15 cellular contexts compared by ENCODE assay signal in genomic region chr20:38210741-38211140, GRCh38. TPM values are rescaled to one million over a fixed set of nuclear protein-coding genes. Genes with fewer than 3 reads are reported as not detected.
DNase-seq lines count a peak whose midpoint lies in the region; ATAC-seq and TF ChIP-seq lines count a peak whose summit lies in the region.
"Had no signal": no experiment of that assay in that cellular context is flagged by ENCODE, and none has a peak within 500 bp of the region (broad histone marks: within the 10 kb centered on the region; RNA-seq: fewer than 3 reads in every experiment).

No MANE protein-coding gene starts in this region.

- H3K27ac ChIP-seq in IMR-90 (ENCODE audit: insufficient read depth, low read length) (no peak overlapping the region), mammary epithelial cell (ENCODE audit: insufficient read depth, low read depth, low read length) (no peak overlapping the region), neuronal stem cell (replicated peaks; ENCODE audit: low read length) (no peak overlapping the region), A673 (ENCODE audit: low read depth, low read length, poor library complexity, severe bottlenecking) (no peak overlapping the region)
- no peak overlapping the region for H3K27ac ChIP-seq in naive thymus-derived CD4-positive, alpha-beta T cell (ENCODE audit: low read depth, low read length)
- H3K27ac ChIP-seq: PC-9 had no signal

- peak; percentile 73 for DNase-seq in CD14-positive monocyte (ENCODE audit: low spot score)
- DNase-seq in IMR-90 = peak; percentile 64
- DNase-seq in mammary epithelial cell = peak; percentile 43
- no peak for DNase-seq in neuronal stem cell (ENCODE audit: low spot score)
- no peak for DNase-seq in naive thymus-derived CD4-positive, alpha-beta T cell
- no peak for DNase-seq in stimulated activated CD4-positive, alpha-beta T cell treated with anti-CD3 and anti-CD28 coated beads, Interleukin-12 subunit alpha, Interleukin-12 subunit beta, amount 100 ng/mL, for 4 hours
- DNase-seq in A673 (ENCODE audit: low spot score) = no peak
- DNase-seq: activated CD4-positive, alpha-beta T cell treated with anti-CD3 and anti-CD28 coated beads for 36 hours; C1 segment of cervical spinal cord; NCI-H1436; NCI-H524 treated with DMSO at 0.1 percent for 48 hours; PC-9; T-helper 17 cell had no signal

- H3K79me2 ChIP-seq in mammary epithelial cell (ENCODE audit: insufficient read depth, low read length) = no peaks in the 10 kb centered on the region

- no peak for TF ChIP-seq RAD21 in IMR-90 (IDR thresholded peaks at IDR 0.05; ENCODE audit: low read length)

- TF ChIP-seq CTCF in CD14-positive monocyte (IDR thresholded peaks at IDR 0.05) (no peak), IMR-90 (conservative IDR thresholded peaks at IDR 0.05; ENCODE audit: low read depth, low read length) (no peak), mammary epithelial cell (conservative IDR thresholded peaks at IDR 0.05 in 1 of 2, IDR thresholded peaks at IDR 0.05 in 1 of 2; ENCODE audit: extremely low read depth in 1 of 2, insufficient read depth in 1 of 2, low read depth in 1 of 2, low read length in 2 of 2) (no peak), A673 (conservative IDR thresholded peaks at IDR 0.05; ENCODE audit: low read depth, low read length) (no peak)

- H2BK120ac ChIP-seq in IMR-90 (ENCODE audit: low read depth, low read length) = peak overlapping the region; percentile 69; the same call in 1 of the 2 replicates
- no peak overlapping the region for H2BK120ac ChIP-seq in neuronal stem cell (ENCODE audit: low read depth, low read length)

- in situ Hi-C loops in IMR-90 (cut with MboI; ENCODE audit: low sequenced_read_pairs) = no loop called here
- in situ Hi-C loops in mammary epithelial cell (cut with MboI; ENCODE audit: low sequenced_read_pairs in 2 of 2) = loop anchor here (10.0 to 25.0 kb wide), 2 partner anchors 136 to 648 kb away; no protein-coding TSS in a partner anchor

- H4K91ac ChIP-seq in IMR-90 (ENCODE audit: insufficient read depth, low read depth, low read length) (peak overlapping the region; percentile 23; the same call in 1 of the 2 replicates), neuronal stem cell (ENCODE audit: low read depth, low read length, poor library complexity) (no peak overlapping the region)

- peaks cover 21% of the 10 kb centered on the region for H3K4me1 Mint-ChIP-seq in CD14-positive monocyte
- H3K4me1 Mint-ChIP-seq in naive thymus-derived CD4-positive, alpha-beta T cell = peaks cover 0 to 4% (median 0%) of the 10 kb centered on the region in 7 donors
- H3K4me1 Mint-ChIP-seq: activated CD4-positive, alpha-beta T cell treated with anti-CD3 and anti-CD28 coated beads for 36 hours; T-helper 17 cell had no signal

- H3K4me1 ChIP-seq in IMR-90 (ENCODE audit: control insufficient read depth, insufficient read depth, low read length) (peaks cover 10% of the 10 kb centered on the region), mammary epithelial cell (ENCODE audit: insufficient read depth, low read length) (peaks cover 22% of the 10 kb centered on the region), neuronal stem cell (ENCODE audit: control insufficient read depth in 2 of 2, insufficient read depth in 1 of 2, low read depth in 1 of 2, low read length in 2 of 2) (no peaks in the 10 kb centered on the region), A673 (ENCODE audit: insufficient read depth, low read length, poor library complexity, severe bottlenecking) (no peaks in the 10 kb centered on the region)
- no peaks in the 10 kb centered on the region for H3K4me1 ChIP-seq in naive thymus-derived CD4-positive, alpha-beta T cell (ENCODE audit: control insufficient read depth in 2 of 2, insufficient read depth in 2 of 2, low read length in 2 of 2)

- H3K4me3 Mint-ChIP-seq in CD14-positive monocyte = no peak overlapping the region
- H3K4me3 Mint-ChIP-seq in naive thymus-derived CD4-positive, alpha-beta T cell = no peak overlapping the region
- H3K4me3 Mint-ChIP-seq: activated CD4-positive, alpha-beta T cell treated with anti-CD3 and anti-CD28 coated beads for 36 hours; mesothelial cell of epicardium; T-helper 17 cell had no signal

- H3K18ac ChIP-seq in IMR-90 (ENCODE audit: low read depth, low read length) = 0 out of 2 replicates have a peak overlapping the region, but pooled peaks have one; percentile 2
- H3K18ac ChIP-seq in neuronal stem cell (ENCODE audit: low read length) = no peak overlapping the region

- no peaks in the 10 kb centered on the region for H3K27me3 ChIP-seq in IMR-90 (ENCODE audit: control insufficient read depth, insufficient read depth, low read length)
- H3K27me3 ChIP-seq in mammary epithelial cell (ENCODE audit: insufficient read depth, low read length) = no peaks in the 10 kb centered on the region
- H3K27me3 ChIP-seq in neuronal stem cell (ENCODE audit: control insufficient read depth in 3 of 3, insufficient read depth in 3 of 3, low read depth in 1 of 3, low read length in 3 of 3) = peaks cover 0 to 2% (median 0%) of the 10 kb centered on the region in 3 experiments
- H3K27me3 ChIP-seq in naive thymus-derived CD4-positive, alpha-beta T cell (ENCODE audit: control insufficient read depth in 2 of 2, insufficient read depth in 2 of 2, low read length in 2 of 2) = no peaks in the 10 kb centered on the region
- H3K27me3 ChIP-seq in A673 (replicated peaks; ENCODE audit: insufficient read depth, low read depth, low read length, poor library complexity) = peaks cover 6% of the 10 kb centered on the region

- H3K36me3 Mint-ChIP-seq in CD14-positive monocyte = no peaks in the 10 kb centered on the region
- no peaks in the 10 kb centered on the region for H3K36me3 Mint-ChIP-seq in naive thymus-derived CD4-positive, alpha-beta T cell
- H3K36me3 Mint-ChIP-seq: mesothelial cell of epicardium had no signal

- H3K36me3 ChIP-seq in IMR-90 (ENCODE audit: control insufficient read depth, insufficient read depth, low read length) = no peaks in the 10 kb centered on the region
- H3K36me3 ChIP-seq in mammary epithelial cell (ENCODE audit: insufficient read depth, low read length) = no peaks in the 10 kb centered on the region
- no peaks in the 10 kb centered on the region for H3K36me3 ChIP-seq in neuronal stem cell (replicated peaks in 1 of 2; ENCODE audit: control insufficient read depth in 2 of 2, insufficient read depth in 2 of 2, low read length in 2 of 2)
- no peaks in the 10 kb centered on the region for H3K36me3 ChIP-seq in naive thymus-derived CD4-positive, alpha-beta T cell (ENCODE audit: control insufficient read depth in 2 of 3, insufficient read depth in 3 of 3, low read length in 3 of 3)
- H3K36me3 ChIP-seq in A673 (ENCODE audit: insufficient read depth, low read length, poor library complexity, severe bottlenecking) = no peaks in the 10 kb centered on the region

- H3K9me1 ChIP-seq in IMR-90 (ENCODE audit: insufficient read depth, low read length) = peaks cover 13% of the 10 kb centered on the region

- no peak overlapping the region for H2BK12ac ChIP-seq in neuronal stem cell (ENCODE audit: low read length)

- WGBS in IMR-90 (ENCODE audit: extremely low coverage in 2 of 2, insufficient read length in 1 of 2), 2 experiments = 100% methylated on average over 1 of the region's 6 CpGs; no CpG with 5 or more reads in 1 of the 2 experiments
- WGBS in mammary epithelial cell (ENCODE audit: low coverage, missing lambda C conversion rate) = 44% methylated on average over 6 of the region's 6 CpGs
- no CpG with 5 or more reads among the region's 6 CpGs for WGBS in neuronal stem cell (ENCODE audit: extremely low coverage in 2 of 2, insufficient read length in 2 of 2, insufficient replicate concordance in 1 of 2), 2 donors

- H3K4ac ChIP-seq in IMR-90 (ENCODE audit: low read depth, low read length) (peak overlapping the region; percentile 64; the same call in 1 of the 2 replicates), neuronal stem cell (ENCODE audit: low read length) (no peak overlapping the region)

- H2BK15ac ChIP-seq in IMR-90 (ENCODE audit: low read depth, low read length) (0 out of 3 replicates have a peak overlapping the region, but pooled peaks have one; percentile 65), neuronal stem cell (ENCODE audit: low read length) (no peak overlapping the region)

- CTCF ChIA-PET in IMR-90 (lab: Yijun Ruan, JAX) (interaction anchor here (1.3 kb wide), 1 partner anchor 10 kb away, joined by 5 read pairs; no protein-coding TSS in a partner anchor), mammary epithelial cell (lab: Charles Lee; ENCODE audit: low non-redundant PET) (interaction anchor here (0.6 kb wide), 1 partner anchor 11 kb away, joined by 4 read pairs; no protein-coding TSS in a partner anchor), A673 (lab: Charles Lee) (interaction anchor here (1.1 kb wide), 1 partner anchor 10 kb away, joined by 4 read pairs; no protein-coding TSS in a partner anchor)
- CTCF ChIA-PET in naive thymus-derived CD4-positive, alpha-beta T cell (lab: Charles Lee) = interaction anchor here (1.4 kb wide), 1 partner anchor 10 kb away, joined by 8 read pairs; no protein-coding TSS in a partner anchor

- intact Hi-C loops in CD14-positive monocyte (cut with micrococcal nuclease) (no loop called here), IMR-90 (cut with micrococcal nuclease) (no loop called here), mammary epithelial cell (cut with micrococcal nuclease) (no loop called here), A673 (cut with micrococcal nuclease; ENCODE audit: unreplicated experiment) (no loop called here)
- intact Hi-C loops in naive thymus-derived CD4-positive, alpha-beta T cell (cut with micrococcal nuclease) = no loop called here

- H3K9me3 ChIP-seq in IMR-90 (ENCODE audit: control insufficient read depth, insufficient read depth, low read length) (no peaks in the 10 kb centered on the region), mammary epithelial cell (replicated peaks; ENCODE audit: insufficient read depth, low read length) (no peaks in the 10 kb centered on the region), neuronal stem cell (replicated peaks in 1 of 2; ENCODE audit: control insufficient read depth in 2 of 2, insufficient read depth in 1 of 2, low read depth in 1 of 2, low read length in 2 of 2) (no peaks in the 10 kb centered on the region), A673 (ENCODE audit: low read depth, low read length, poor library complexity, severe bottlenecking) (no peaks in the 10 kb centered on the region)
- no peaks in the 10 kb centered on the region for H3K9me3 ChIP-seq in naive thymus-derived CD4-positive, alpha-beta T cell (ENCODE audit: control insufficient read depth in 2 of 3, low read length in 3 of 3)

- no peaks in the 10 kb centered on the region for H4K20me1 ChIP-seq in IMR-90 (ENCODE audit: insufficient read depth, low read length)
- no peaks in the 10 kb centered on the region for H4K20me1 ChIP-seq in mammary epithelial cell (ENCODE audit: insufficient read depth, low read length)

- BruUV-seq in IMR-90 (replicated peaks; lab: Mats Ljungman, UMichigan) = no TSS peak
- no TSS peak for BruUV-seq in mammary epithelial cell (replicated peaks; lab: Mats Ljungman, UMichigan)
- no TSS peak for BruUV-seq in A673 (replicated peaks; lab: Mats Ljungman, UMichigan)

- no peak overlapping the region; the same call in 1 of the 2 replicates for H3K14ac ChIP-seq in IMR-90 (replicated peaks; ENCODE audit: low read depth, low read length)
- no peak overlapping the region for H3K14ac ChIP-seq in neuronal stem cell (ENCODE audit: low read length)

- TF ChIP-seq POLR2A in IMR-90 (IDR thresholded peaks at IDR 0.05; ENCODE audit: low read depth, low read length) = no peak
- no peak for TF ChIP-seq POLR2A in GM18505 (IDR thresholded peaks at IDR 0.05; ENCODE audit: borderline replicate concordance, extremely low read depth, insufficient read depth, insufficient read length)

- H3K4me2 ChIP-seq in IMR-90 (ENCODE audit: low read depth, low read length) (no peak overlapping the region), mammary epithelial cell (ENCODE audit: insufficient read depth, low read depth, low read length) (no peak overlapping the region), neuronal stem cell (ENCODE audit: insufficient read depth, low read length, poor library complexity, severe bottlenecking) (no peak overlapping the region)
- H3K4me2 ChIP-seq: PC-9 had no signal

- peak overlapping the region in 5 of 7 donors; percentile 65 to 91 (median 74) for H3K27ac Mint-ChIP-seq in CD14-positive monocyte
- no peak overlapping the region for H3K27ac Mint-ChIP-seq in naive thymus-derived CD4-positive, alpha-beta T cell
- H3K27ac Mint-ChIP-seq: activated CD4-positive, alpha-beta T cell treated with anti-CD3 and anti-CD28 coated beads for 36 hours; mesothelial cell of epicardium; T-helper 17 cell had no signal

- H3K4me3 ChIP-seq in IMR-90 (ENCODE audit: insufficient read depth, low read depth, low read length) (no peak overlapping the region), mammary epithelial cell (replicated peaks in 1 of 3; ENCODE audit: insufficient read depth in 1 of 3, low read depth in 2 of 3, low read length in 3 of 3) (no peak overlapping the region), neuronal stem cell (ENCODE audit: low read length in 2 of 2) (no peak overlapping the region), A673 (ENCODE audit: low read depth, low read length, poor library complexity, severe bottlenecking) (no peak overlapping the region)
- H3K4me3 ChIP-seq in naive thymus-derived CD4-positive, alpha-beta T cell (ENCODE audit: low read length) = no peak overlapping the region
- H3K4me3 ChIP-seq: PC-9 had no signal

- H2AK9ac ChIP-seq in IMR-90 (replicated peaks; ENCODE audit: low read depth, low read length, poor library complexity) = peak overlapping the region; percentile 23

- POLR2A ChIA-PET in IMR-90 (lab: Charles Lee; ENCODE audit: unreplicated experiment) (no interaction called here), A673 (lab: Charles Lee; ENCODE audit: low non-redundant PET) (no interaction called here)
- POLR2A ChIA-PET in naive thymus-derived CD4-positive, alpha-beta T cell (lab: Charles Lee) = no interaction called here

- peak overlapping the region; percentile 17 for H2BK5ac ChIP-seq in IMR-90 (ENCODE audit: low read depth, low read length, poor library complexity, severe bottlenecking)
- no peak overlapping the region for H2BK5ac ChIP-seq in neuronal stem cell (ENCODE audit: low read length)

- H3K9ac ChIP-seq in IMR-90 (ENCODE audit: low read depth, low read length) (no peak overlapping the region), mammary epithelial cell (ENCODE audit: insufficient read depth, low read length) (no peak overlapping the region), neuronal stem cell (ENCODE audit: low read depth, low read length, poor library complexity) (no peak overlapping the region)

- H3K9me3 Mint-ChIP-seq in CD14-positive monocyte = peaks cover 0 to 2% (median 0%) of the 10 kb centered on the region in 7 donors
- H3K9me3 Mint-ChIP-seq in naive thymus-derived CD4-positive, alpha-beta T cell = peaks cover 0 to 2% (median 0%) of the 10 kb centered on the region in 11 donors

- ATAC-seq in IMR-90 (ENCODE audit: low read depth) (peak; percentile 27; the same call in 1 of the 2 replicates), GM18505 (IDR thresholded peaks at IDR 0.05; ENCODE audit: unreplicated experiment) (no peak)
- ATAC-seq in naive thymus-derived CD4-positive, alpha-beta T cell = no peak
- ATAC-seq: activated CD4-positive, alpha-beta T cell treated with anti-CD3 and anti-CD28 coated beads for 36 hours; T-helper 17 cell had no signal

- H3K23ac ChIP-seq in IMR-90 (ENCODE audit: low read depth, low read length) (peak overlapping the region; percentile 24; the same call in 1 of the 2 replicates), neuronal stem cell (ENCODE audit: low read depth, low read length, poor library complexity) (no peak overlapping the region)

- dilution Hi-C loops in IMR-90 (cut with HindIII; ENCODE audit: low sequenced_read_pairs, unreplicated experiment) (no loop called here), mammary epithelial cell (cut with HindIII; ENCODE audit: low sequenced_read_pairs) (no loop called here)

- no peak overlapping the region for H4K5ac ChIP-seq in IMR-90 (ENCODE audit: low read depth, low read length)

- peak overlapping the region; percentile 46; the same call in 1 of the 2 replicates for H2BK20ac ChIP-seq in IMR-90 (ENCODE audit: low read depth, low read length)

- H2AK5ac ChIP-seq in IMR-90 (ENCODE audit: low read depth, low read length) (peak overlapping the region; percentile 87; the same call in 1 of the 2 replicates), neuronal stem cell (ENCODE audit: low read depth, low read length) (peak overlapping the region; percentile 5)

- peaks cover 1 to 6% (median 5%) of the 10 kb centered on the region in 3 donors for H3K27me3 Mint-ChIP-seq in CD14-positive monocyte (ENCODE audit: low read depth in 3 of 3)
- peaks cover 0 to 19% (median 12%) of the 10 kb centered on the region in 5 donors for H3K27me3 Mint-ChIP-seq in naive thymus-derived CD4-positive, alpha-beta T cell

- H4K8ac ChIP-seq in IMR-90 (ENCODE audit: low read depth in 2 of 2, low read length in 2 of 2) (peak overlapping the region in 1 of 2 experiments; percentile 12; a peak in 1 of 4 replicates), neuronal stem cell (ENCODE audit: low read depth, low read length) (no peak overlapping the region)

- H3K56ac ChIP-seq in IMR-90 (ENCODE audit: extremely low read depth, insufficient read depth, low read length) = no peak overlapping the region

- H2AFZ ChIP-seq in IMR-90 (replicated peaks; ENCODE audit: low read length, poor library complexity) (peak overlapping the region; percentile 69), mammary epithelial cell (ENCODE audit: low read depth, low read length) (no peak overlapping the region), neuronal stem cell (ENCODE audit: low read length) (no peak overlapping the region)
- H2AFZ ChIP-seq: PC-9 had no signal

- H3K79me1 ChIP-seq in IMR-90 (ENCODE audit: low read depth in 1 of 2, low read length in 2 of 2) = no peaks in the 10 kb centered on the region
- no peaks in the 10 kb centered on the region for H3K79me1 ChIP-seq in neuronal stem cell (ENCODE audit: low read depth, low read length)

RNA-seq across cellular contexts. Expression of gene TGM2, which starts 45.7 kb away (rescaled TPM):
- polyA plus RNA-seq in CD14-positive monocyte = 1 to 10 TPM in 1 of 2 donors, under 1 TPM in 1; 0.47 to 1.6 TPM
- 237 and 268 TPM in 2 replicates for total RNA-seq in IMR-90 (2012; rRNA removed)
- 239 and 292 TPM in 2 replicates for polyA plus RNA-seq in IMR-90 (2012; rRNA removed)
- 370 and 502 TPM in 2 replicates for polyA plus RNA-seq in IMR-90 (2012; cell fraction: cytosol; rRNA removed)
- polyA plus RNA-seq in IMR-90 (2012; cell fraction: nucleus; rRNA removed; ENCODE audit: low replicate concordance) = 218 and 328 TPM in 2 replicates
- total RNA-seq in mammary epithelial cell = 100 to 1,000 TPM in 1 of 2 donors, 10 to 100 TPM in 1; 53.4 to 252 TPM
- 98.1 TPM for polyA plus RNA-seq in mammary epithelial cell
- 98.9 TPM for polyA minus RNA-seq in mammary epithelial cell
- polyA plus RNA-seq in neuronal stem cell (2013, experiment 1 of 2) = 0.46 TPM
- polyA plus RNA-seq in neuronal stem cell (2013, experiment 2 of 2) = 0.39 TPM
- total RNA-seq in naive thymus-derived CD4-positive, alpha-beta T cell = under 1 TPM; 0.11 to 0.94 (median 0.19) TPM
- not detected for polyA plus RNA-seq in naive thymus-derived CD4-positive, alpha-beta T cell
- total RNA-seq in A673 (2021) = 0.43 and 0.85 TPM in 2 replicates

RNA-seq across cellular contexts. Expression of gene KIAA1755, which starts 49.8 kb away (rescaled TPM):
- polyA plus RNA-seq in CD14-positive monocyte (not detected), IMR-90 (2012; rRNA removed) (4.7 and 5.1 TPM in 2 replicates), mammary epithelial cell (0.41 TPM)
- total RNA-seq in IMR-90 (2012; rRNA removed) (2.2 and 2.5 TPM in 2 replicates), mammary epithelial cell (under 1 TPM; 0.40 to 0.83 TPM), A673 (2021) (not detected in 2 replicates)
- 1.7 and 2.4 TPM in 2 replicates for polyA plus RNA-seq in IMR-90 (2012; cell fraction: cytosol; rRNA removed)
- polyA plus RNA-seq in IMR-90 (2012; cell fraction: nucleus; rRNA removed; ENCODE audit: low replicate concordance) = 18.1 and 26.1 TPM in 2 replicates
- polyA minus RNA-seq in mammary epithelial cell = 2.3 TPM
- polyA plus RNA-seq in neuronal stem cell (2013, experiment 1 of 2) = 0.33 TPM
- polyA plus RNA-seq in neuronal stem cell (2013, experiment 2 of 2) = 0.21 TPM
- not detected for total RNA-seq in naive thymus-derived CD4-positive, alpha-beta T cell
- not detected for polyA plus RNA-seq in naive thymus-derived CD4-positive, alpha-beta T cell
- total RNA-seq: activated CD4-positive, alpha-beta T cell treated with anti-CD3 and anti-CD28 coated beads for 36 hours; T-helper 17 cell had no signal

Comparison
In these comparisons a context has a peak if more than half of its experiments do, and no peak if none do; other contexts are left out.
1. DNase-seq: peak in CD14-positive monocyte (single experiment), IMR-90 (single experiment) and mammary epithelial cell (single experiment); none in neuronal stem cell (single experiment), naive thymus-derived CD4-positive, alpha-beta T cell (0 of 9), stimulated activated CD4-positive, alpha-beta T cell treated with anti-CD3 and anti-CD28 coated beads, Interleukin-12 subunit alpha, Interleukin-12 subunit beta, amount 100 ng/mL, for 4 hours (single experiment) and A673 (single experiment).
2. H3K27ac Mint-ChIP-seq: peak in CD14-positive monocyte (5 of 7); none in naive thymus-derived CD4-positive, alpha-beta T cell (0 of 9).
3. RNA of gene TGM2, which starts 45.7 kb away (total RNA-seq): 237 to 268 TPM in IMR-90 and 53.4 to 252 TPM in mammary epithelial cell; 0.43 to 0.85 TPM in A673 and 0.11 to 0.94 TPM in naive thymus-derived CD4-positive, alpha-beta T cell; every median in the first group is over 10 times any median in the second.